Comparison of ENCODE assay signal across 8 cellular contexts in genomic region chr1:243850013-243850367, GRCh38. TPM values are rescaled to one million over a fixed set of nuclear protein-coding genes. Genes with fewer than 3 reads are reported as not detected.
DNase-seq lines count a peak whose midpoint lies in the region; ATAC-seq lines count a peak whose summit lies in the region.

AKT3 (minus strand) TSS chr1:243850243; CDS start chr1:243843170, 7,073 bp downstream.

- peak within 1 kb of the TSS; percentile 95 for H3K27ac Mint-ChIP-seq in activated CD8-positive, alpha-beta memory T cell treated with anti-CD3 and anti-CD28 coated beads, Interleukin-2, amount 10 ng/mL, durations not matched to agents 7 days and 5 days
- H3K27ac Mint-ChIP-seq in activated naive CD8-positive, alpha-beta T cell treated with anti-CD3 and anti-CD28 coated beads, Interleukin-2, amount 10 ng/mL, durations not matched to agents 7 days and 5 days = peak within 1 kb of the TSS; percentile 91

- H3K36me3 Mint-ChIP-seq in activated CD8-positive, alpha-beta memory T cell treated with anti-CD3 and anti-CD28 coated beads, Interleukin-2, amount 10 ng/mL, durations not matched to agents 7 days and 5 days = peaks cover 1% of the 10 kb centered on the region
- H3K36me3 Mint-ChIP-seq in activated naive CD8-positive, alpha-beta T cell treated with anti-CD3 and anti-CD28 coated beads, Interleukin-2, amount 10 ng/mL, durations not matched to agents 7 days and 5 days = peaks cover 1% of the 10 kb centered on the region

- H3K27me3 Mint-ChIP-seq in activated CD8-positive, alpha-beta memory T cell treated with anti-CD3 and anti-CD28 coated beads, Interleukin-2, amount 10 ng/mL, durations not matched to agents 7 days and 5 days = peaks cover 4% of the 10 kb centered on the region
- H3K27me3 Mint-ChIP-seq in activated naive CD8-positive, alpha-beta T cell treated with anti-CD3 and anti-CD28 coated beads, Interleukin-2, amount 10 ng/mL, durations not matched to agents 7 days and 5 days = peaks cover 17% of the 10 kb centered on the region

- POLR2A ChIA-PET in activated naive CD8-positive, alpha-beta T cell treated with anti-CD3 and anti-CD28 coated beads, Interleukin-2, amount 10 ng/mL, durations not matched to agents 7 days and 5 days (lab: Charles Lee) = interaction anchor here (0.8 to 1.0 kb wide), 2 partner anchors 198 to 225 kb away, joined by 3 read pairs; no protein-coding TSS in a partner anchor

- no peak for ATAC-seq in activated CD8-positive, alpha-beta memory T cell treated with anti-CD3 and anti-CD28 coated beads, Interleukin-2, amount 10 ng/mL, durations not matched to agents 7 days and 5 days
- ATAC-seq in activated naive CD8-positive, alpha-beta T cell treated with anti-CD3 and anti-CD28 coated beads, Interleukin-2, amount 10 ng/mL, durations not matched to agents 7 days and 5 days (ENCODE audit: low read depth) = no peak
- peak; percentile 89 for ATAC-seq in left ventricle myocardium superior
- no peak for ATAC-seq in activated CD4-positive, CD25-positive, alpha-beta regulatory T cell treated with anti-CD3 and anti-CD28 coated beads, Interleukin-2, amount 50 U/mL, for 24 hours

- no peaks in the 10 kb centered on the region for H3K9me3 Mint-ChIP-seq in activated CD8-positive, alpha-beta memory T cell treated with anti-CD3 and anti-CD28 coated beads, Interleukin-2, amount 10 ng/mL, durations not matched to agents 7 days and 5 days (ENCODE audit: low read depth)
- no peaks in the 10 kb centered on the region for H3K9me3 Mint-ChIP-seq in activated naive CD8-positive, alpha-beta T cell treated with anti-CD3 and anti-CD28 coated beads, Interleukin-2, amount 10 ng/mL, durations not matched to agents 7 days and 5 days

- peak within 1 kb of the TSS; percentile 94 for H3K4me3 Mint-ChIP-seq in activated CD8-positive, alpha-beta memory T cell treated with anti-CD3 and anti-CD28 coated beads, Interleukin-2, amount 10 ng/mL, durations not matched to agents 7 days and 5 days
- H3K4me3 Mint-ChIP-seq in activated naive CD8-positive, alpha-beta T cell treated with anti-CD3 and anti-CD28 coated beads, Interleukin-2, amount 10 ng/mL, durations not matched to agents 7 days and 5 days = peak within 1 kb of the TSS; percentile 96

- no peak for DNase-seq in activated CD8-positive, alpha-beta memory T cell treated with anti-CD3 and anti-CD28 coated beads, Interleukin-2, amount 10 ng/mL, durations not matched to agents 7 days and 5 days
- DNase-seq in activated CD8-positive, alpha-beta memory T cell treated with anti-CD3 and anti-CD28 coated beads for 24 hours = no peak
- no peak for DNase-seq in activated naive CD8-positive, alpha-beta T cell treated with anti-CD3 and anti-CD28 coated beads, Interleukin-2, amount 10 ng/mL, durations not matched to agents 7 days and 5 days
- DNase-seq in left ventricle myocardium superior (no peak), T-helper 9 cell (no peak)
- DNase-seq in activated effector memory CD4-positive, alpha-beta T cell treated with anti-CD3 and anti-CD28 coated beads, Interleukin-2, amount 50 U/mL, for 16 hours = no peak

- intact Hi-C loops in left ventricle myocardium superior (cut with micrococcal nuclease) = no loop called here

- H3K27ac ChIP-seq in rectal smooth muscle tissue (ENCODE audit: low read depth, low read length) = peak within 1 kb of the TSS; percentile 94

- peaks cover 4% of the 10 kb centered on the region for H3K4me1 ChIP-seq in rectal smooth muscle tissue (ENCODE audit: control insufficient read depth, insufficient read depth, low read length)

- no peaks in the 10 kb centered on the region for H3K27me3 ChIP-seq in rectal smooth muscle tissue (ENCODE audit: control insufficient read depth, insufficient read depth, low read length)

- CTCF ChIA-PET in activated CD8-positive, alpha-beta memory T cell treated with anti-CD3 and anti-CD28 coated beads, Interleukin-2, amount 10 ng/mL, durations not matched to agents 7 days and 5 days (lab: Charles Lee) = no interaction called here

- H3K4me3 ChIP-seq in rectal smooth muscle tissue (ENCODE audit: low read length) = peak within 1 kb of the TSS; percentile 70

- H3K4me1 Mint-ChIP-seq in activated CD8-positive, alpha-beta memory T cell treated with anti-CD3 and anti-CD28 coated beads, Interleukin-2, amount 10 ng/mL, durations not matched to agents 7 days and 5 days = peaks cover 22% of the 10 kb centered on the region
- peaks cover 16% of the 10 kb centered on the region for H3K4me1 Mint-ChIP-seq in activated naive CD8-positive, alpha-beta T cell treated with anti-CD3 and anti-CD28 coated beads, Interleukin-2, amount 10 ng/mL, durations not matched to agents 7 days and 5 days

- no peaks in the 10 kb centered on the region for H3K36me3 ChIP-seq in rectal smooth muscle tissue (ENCODE audit: control insufficient read depth, insufficient read depth, low read length)

- peak within 1 kb of the TSS; percentile 54 for H3K9ac ChIP-seq in rectal smooth muscle tissue (ENCODE audit: low read length)

RNA-seq across cellular contexts. Expression of gene AKT3, which starts in this region (rescaled TPM):
- total RNA-seq in activated CD8-positive, alpha-beta memory T cell treated with anti-CD3 and anti-CD28 coated beads, Interleukin-2, amount 10 ng/mL, durations not matched to agents 7 days and 5 days = 10 to 100 TPM; 40.8 to 42.6 TPM
- total RNA-seq in activated naive CD8-positive, alpha-beta T cell treated with anti-CD3 and anti-CD28 coated beads, Interleukin-2, amount 10 ng/mL, durations not matched to agents 7 days and 5 days = 10 to 100 TPM; 63.3 to 78.2 TPM
- total RNA-seq in left ventricle myocardium superior = 20.9 TPM
